ENCODE assay signal across 22 cellular contexts in the genomic region with DNA sequence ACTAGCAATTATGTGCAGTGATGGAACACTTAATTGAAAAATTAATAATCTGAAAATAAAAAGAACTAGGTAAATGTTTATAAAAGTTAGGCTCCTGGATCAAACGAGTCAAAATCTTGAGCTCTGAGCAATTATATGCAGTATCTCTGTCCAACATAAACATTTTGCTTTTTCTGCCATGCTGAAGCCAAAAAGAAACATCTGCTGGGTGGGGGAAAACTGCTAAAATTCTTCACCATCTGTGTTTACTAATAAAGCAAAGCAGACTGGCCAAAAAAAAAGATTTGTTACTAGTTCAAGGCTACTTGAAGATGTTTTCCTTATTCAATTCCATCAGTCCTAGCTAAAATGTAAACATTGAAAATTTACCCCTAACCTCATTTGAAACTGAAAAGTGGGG.
"Had no signal": no experiment of that assay in that cellular context is flagged by ENCODE, and none has a peak within 500 bp of the region (broad histone marks: within the 10 kb centered on the region; RNA-seq: fewer than 3 reads in every experiment).

No MANE protein-coding gene starts in this region.

- DNase-seq: activated CD4-positive, alpha-beta T cell treated with anti-CD3 and anti-CD28 coated beads, Interleukin-2, amount 50 U/mL, for 1 hour; activated CD8-positive, alpha-beta memory T cell treated with anti-CD3 and anti-CD28 coated beads, Interleukin-2, amount 50 U/mL, for 4 hours; activated naive CD4-positive, alpha-beta T cell treated with anti-CD3 and anti-CD28 coated beads for 36 hours; activated T-cell treated with anti-CD3 and anti-CD28 coated beads, Interleukin-2, amount 50 U/mL, for 4 hours; anterior cingulate cortex; caudate nucleus; endodermal cell; erythroblast; foreskin melanocyte; glutamatergic neuron; hypothalamus; lower lobe of right lung; natural killer cell; ovary; psoas muscle; right cardiac atrium; stimulated activated CD4-positive, alpha-beta T cell treated with anti-CD3 and anti-CD28 coated beads, Interleukin-15, amount 100 ng/mL, for 24 hours; stimulated activated CD4-positive, alpha-beta T cell treated with anti-CD3 and anti-CD28 coated beads, Interleukin-2, amount 100 ng/mL, for 48 hours; transverse colon had no signal

- H3K4me3 ChIP-seq: lower lobe of right lung, ovary, psoas muscle, skin epidermis, suprapubic skin, transverse colon, vagina had no signal
